In genomic region chr3:5231536-5231935, GRCh38 we compare ENCODE assay signal across 14 cellular contexts.
"Had no signal": no experiment of that assay in that cellular context is flagged by ENCODE, and none has a peak within 500 bp of the region (broad histone marks: within the 10 kb centered on the region; RNA-seq: fewer than 3 reads in every experiment).

No MANE protein-coding gene starts in this region.

- H3K4me2 ChIP-seq: neural progenitor cell had no signal

- H3K9me3 ChIP-seq: heart left ventricle, pancreas, sigmoid colon, spleen, upper lobe of left lung had no signal

- H3K27ac ChIP-seq: heart left ventricle, neural progenitor cell, pancreas, sigmoid colon, spleen, upper lobe of left lung had no signal

- H3K4me1 ChIP-seq: neural progenitor cell, pancreas, sigmoid colon, upper lobe of left lung had no signal

- H3K36me3 ChIP-seq: heart left ventricle, neural progenitor cell, pancreas, sigmoid colon, spleen, upper lobe of left lung had no signal

- ATAC-seq: heart left ventricle; pancreas; stimulated activated naive CD8-positive, alpha-beta T cell treated with anti-CD3 and anti-CD28 coated beads, Interleukin-15, amount 100 ng/mL, for 72 hours had no signal

- FAIRE-seq: endothelial cell of umbilical vein, frontal cortex, pancreas had no signal

- DNase-seq: activated CD4-positive, CD25-positive, alpha-beta regulatory T cell treated with anti-CD3 and anti-CD28 coated beads, Interleukin-2, amount 50 U/mL, for 72 hours; activated naive CD8-positive, alpha-beta T cell treated with anti-CD3 and anti-CD28 coated beads for 36 hours; cerebellar nuclear complex; effector CD8-positive, alpha-beta T cell; heart left ventricle; pancreas; sigmoid colon; spleen; stimulated activated naive CD8-positive, alpha-beta T cell treated with anti-CD3 and anti-CD28 coated beads, Interleukin-15, amount 100 ng/mL, for 72 hours; upper lobe of left lung had no signal

- H3K4me3 ChIP-seq: heart left ventricle, lung, neural progenitor cell, pancreas, sigmoid colon, spleen, upper lobe of left lung had no signal
